Comparison of ENCODE assay signal across 3 cellular contexts in the genomic region with DNA sequence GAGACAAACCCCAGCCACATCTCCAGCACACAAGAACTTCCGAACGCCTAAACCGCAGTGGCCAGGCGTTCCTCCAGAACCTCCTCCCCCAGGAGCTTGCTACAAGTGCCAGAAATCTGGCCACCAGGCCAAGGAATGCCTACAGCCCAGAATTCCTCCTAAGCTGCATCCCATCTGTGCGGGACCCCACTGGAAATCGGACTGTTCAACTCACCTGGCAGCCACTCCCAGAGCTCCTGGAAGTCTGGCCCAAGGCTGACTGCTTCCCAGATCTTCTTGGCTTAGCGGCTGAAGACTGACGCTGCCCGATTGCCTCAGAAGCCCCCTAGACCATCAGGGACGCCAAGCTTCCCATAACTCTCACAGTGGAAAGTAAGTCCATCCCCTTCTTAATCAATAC. TPM values are rescaled to one million over a fixed set of nuclear protein-coding genes. Genes with fewer than 3 reads are reported as not detected.
"Had no signal": no experiment of that assay in that cellular context is flagged by ENCODE, and none has a peak within 500 bp of the region (broad histone marks: within the 10 kb centered on the region; RNA-seq: fewer than 3 reads in every experiment).

No MANE protein-coding gene starts in this region.

RNA-seq across cellular contexts. Expression of a gene that starts 48.5 kb away (rescaled TPM):
- total RNA-seq: H4, HT1080, IMR-90 had no signal
